Comparison of ENCODE assay signal across 1 cellular context in genomic region chr1:151512801-151513625, GRCh38.
TF ChIP-seq lines count a peak whose summit lies in the region.

No MANE protein-coding gene starts in this region.

TF ChIP-seq in K562, 482 proteins besides CTCF, POLR2A, EP300 and RAD21 (continued from another document):
- TF ChIP-seq, protein P1, sequence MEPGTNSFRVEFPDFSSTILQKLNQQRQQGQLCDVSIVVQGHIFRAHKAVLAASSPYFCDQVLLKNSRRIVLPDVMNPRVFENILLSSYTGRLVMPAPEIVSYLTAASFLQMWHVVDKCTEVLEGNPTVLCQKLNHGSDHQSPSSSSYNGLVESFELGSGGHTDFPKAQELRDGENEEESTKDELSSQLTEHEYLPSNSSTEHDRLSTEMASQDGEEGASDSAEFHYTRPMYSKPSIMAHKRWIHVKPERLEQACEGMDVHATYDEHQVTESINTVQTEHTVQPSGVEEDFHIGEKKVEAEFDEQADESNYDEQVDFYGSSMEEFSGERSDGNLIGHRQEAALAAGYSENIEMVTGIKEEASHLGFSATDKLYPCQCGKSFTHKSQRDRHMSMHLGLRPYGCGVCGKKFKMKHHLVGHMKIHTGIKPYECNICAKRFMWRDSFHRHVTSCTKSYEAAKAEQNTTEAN (CRISPR knock-in tag; IDR thresholded peaks at IDR 0.05): no peak
- peak; percentile 58; the same call in 1 of the 2 replicates for TF ChIP-seq SPI1 (IDR thresholded peaks at IDR 0.05; ENCODE audit: borderline replicate concordance, low read depth, low read length)
TF ChIP-seq in K562: peak in this region for 2.
